ENCODE assay signal across 9 cellular contexts in genomic region chr2:74849228-74849892, GRCh38. TPM values are rescaled to one million over a fixed set of nuclear protein-coding genes. Genes with fewer than 3 reads are reported as not detected.
DNase-seq lines count a peak whose midpoint lies in the region; ATAC-seq and TF ChIP-seq lines count a peak whose summit lies in the region.
"Had no signal": no experiment of that assay in that cellular context is flagged by ENCODE, and none has a peak within 500 bp of the region (broad histone marks: within the 10 kb centered on the region; RNA-seq: fewer than 3 reads in every experiment).

No MANE protein-coding gene starts in this region.

- H3K27me3 ChIP-seq in RWPE2 (ENCODE audit: insufficient read depth, poor library complexity, severe bottlenecking) = no peaks in the 10 kb centered on the region

- TF ChIP-seq CTCF in RWPE2 (IDR thresholded peaks at IDR 0.05; ENCODE audit: poor library complexity, severe bottlenecking) (no peak), chondrocyte (IDR thresholded peaks at IDR 0.05) (no peak)

- H3K36me3 ChIP-seq in RWPE2 (ENCODE audit: low read depth) = peaks cover 10% of the 10 kb centered on the region

- H3K36me3 Mint-ChIP-seq in chondrocyte (ENCODE audit: low read depth) = peaks cover 3% of the 10 kb centered on the region

- DNase-seq in NCI-H2196 (lab: John Stamatoyannopoulos, UW; ENCODE audit: unreplicated experiment) (peak; percentile 9), NCI-H2196 treated with DMSO at 0.1 percent for 48 hours (lab: John Stamatoyannopoulos, UW; ENCODE audit: unreplicated experiment) (no peak), RWPE2 (ENCODE audit: low spot score) (no peak), chondrocyte (ENCODE audit: low spot score) (no peak), mucosa of gallbladder (ENCODE audit: low spot score) (peak; percentile 58), NCI-H69 (lab: John Stamatoyannopoulos, UW) (no peak), occipital lobe (lab: John Stamatoyannopoulos, UW) (no peak)

- peaks cover 56% of the 10 kb centered on the region for H3K4me1 Mint-ChIP-seq in chondrocyte (ENCODE audit: low read depth)

- no peak overlapping the region for H3K4me3 ChIP-seq in RWPE2 (ENCODE audit: severe bottlenecking)

- no peaks in the 10 kb centered on the region for H3K27me3 Mint-ChIP-seq in chondrocyte (ENCODE audit: low read depth)

- no peaks in the 10 kb centered on the region for H3K9me3 ChIP-seq in RWPE2 (ENCODE audit: severe bottlenecking)

- peak; percentile 64 for ATAC-seq in HG03060 (IDR thresholded peaks at IDR 0.05; ENCODE audit: low read depth, unreplicated experiment)
- ATAC-seq in RWPE2 (ENCODE audit: low read depth) = peak; percentile 50

- H3K27ac ChIP-seq in RWPE2 (ENCODE audit: poor library complexity, severe bottlenecking) = peak overlapping the region; percentile 95
- H3K27ac ChIP-seq: 22Rv1 had no signal

- peak overlapping the region; percentile 86 for H3K27ac Mint-ChIP-seq in chondrocyte (ENCODE audit: unreplicated experiment)

- no peaks in the 10 kb centered on the region for H3K9me3 Mint-ChIP-seq in chondrocyte (ENCODE audit: low read depth)

- no peak overlapping the region for H3K4me3 Mint-ChIP-seq in chondrocyte (ENCODE audit: unreplicated experiment)

- H3K4me1 ChIP-seq in RWPE2 (ENCODE audit: insufficient read depth, poor library complexity, severe bottlenecking) = peaks cover 76% of the 10 kb centered on the region

RNA-seq across cellular contexts. Expression of gene HK2, which starts 15.4 kb away (rescaled TPM):
- total RNA-seq in chondrocyte = 18.5 to 32.6 TPM (median 31.4 TPM) in 3 replicates
- 23.7 TPM for total RNA-seq in mucosa of gallbladder
- 5.3 TPM for total RNA-seq in occipital lobe

Comparison
In these comparisons a context has a peak if more than half of its experiments do, and no peak if none do; other contexts are left out.
1. DNase-seq: peak in NCI-H2196 (single experiment) and mucosa of gallbladder (single experiment); none in NCI-H2196 treated with DMSO at 0.1 percent for 48 hours (single experiment), RWPE2 (single experiment), chondrocyte (single experiment), NCI-H69 (single experiment) and occipital lobe (single experiment).